ENCODE assay signal across 12 cellular contexts in genomic region chr1:162678439-162678838, GRCh38. TPM values are rescaled to one million over a fixed set of nuclear protein-coding genes. Genes with fewer than 3 reads are reported as not detected.
DNase-seq lines count a peak whose midpoint lies in the region; ATAC-seq and TF ChIP-seq lines count a peak whose summit lies in the region.
"Had no signal": no experiment of that assay in that cellular context is flagged by ENCODE, and none has a peak within 500 bp of the region (broad histone marks: within the 10 kb centered on the region; RNA-seq: fewer than 3 reads in every experiment).

No MANE protein-coding gene starts in this region.

- no peak overlapping the region for H4K8ac ChIP-seq in mesenchymal stem cell (ENCODE audit: low read length)

- intact Hi-C loops in Calu3 (cut with micrococcal nuclease; ENCODE audit: unreplicated experiment): no loop called here
- intact Hi-C loops in activated CD8-positive, alpha-beta T cell treated with anti-CD3 and anti-CD28 coated beads for 36 hours (cut with micrococcal nuclease): no loop called here

- H2AFZ ChIP-seq in mesenchymal stem cell (ENCODE audit: low read depth, low read length): no peak overlapping the region

- 89% methylated on average over 4 of the region's 4 CpGs for WGBS in mesenchymal stem cell

- no peak overlapping the region for H3K4me3 Mint-ChIP-seq in Calu3 (ENCODE audit: low read depth, unreplicated experiment)
- H3K4me3 Mint-ChIP-seq in activated CD8-positive, alpha-beta T cell treated with anti-CD3 and anti-CD28 coated beads for 36 hours: no peak overlapping the region
- H3K4me3 Mint-ChIP-seq: brain had no signal

- BruUV-seq in Calu3 (replicated peaks; lab: Mats Ljungman, UMichigan): no TSS peak

- no peak for TF ChIP-seq CTCF in epithelial cell of proximal tubule (conservative IDR thresholded peaks at IDR 0.05; ENCODE audit: low read depth, low read length)
- TF ChIP-seq CTCF in Calu3 (IDR thresholded peaks at IDR 0.05; ENCODE audit: unreplicated experiment): no peak
- no peak for TF ChIP-seq CTCF in activated CD8-positive, alpha-beta T cell treated with anti-CD3 and anti-CD28 coated beads for 36 hours (IDR thresholded peaks at IDR 0.05)

- H3K4ac ChIP-seq in mesenchymal stem cell (ENCODE audit: low read depth in 1 of 2, low read length in 2 of 2): no peak overlapping the region

- CTCF ChIA-PET in Calu3 (lab: Charles Lee): no interaction called here
- CTCF ChIA-PET in activated CD8-positive, alpha-beta T cell treated with anti-CD3 and anti-CD28 coated beads for 36 hours (lab: Charles Lee): interaction anchor here (0.9 kb wide), 1 partner anchor 11 kb away, joined by 3 read pairs; no protein-coding TSS in a partner anchor

- H2AK5ac ChIP-seq in mesenchymal stem cell (ENCODE audit: low read length, severe bottlenecking): no peak overlapping the region

- H3K23ac ChIP-seq in mesenchymal stem cell (ENCODE audit: low read length in 2 of 2): no peak overlapping the region

- no peak overlapping the region for H3K14ac ChIP-seq in mesenchymal stem cell (ENCODE audit: low read length in 2 of 2)

- H2BK15ac ChIP-seq in mesenchymal stem cell (ENCODE audit: low read depth, poor library complexity, severe bottlenecking): no peak overlapping the region

- no peaks in the 10 kb centered on the region for H3K36me3 Mint-ChIP-seq in Calu3 (ENCODE audit: insufficient read depth, unreplicated experiment)
- no peaks in the 10 kb centered on the region for H3K36me3 Mint-ChIP-seq in activated CD8-positive, alpha-beta T cell treated with anti-CD3 and anti-CD28 coated beads for 36 hours (ENCODE audit: low read depth)

- H3K18ac ChIP-seq in mesenchymal stem cell (ENCODE audit: low read depth in 1 of 2, low read length in 2 of 2): no peak overlapping the region

- no peak overlapping the region for H4K91ac ChIP-seq in mesenchymal stem cell (ENCODE audit: low read length)

- H3K79me1 ChIP-seq in mesenchymal stem cell (replicated peaks; ENCODE audit: low read length, poor library complexity, severe bottlenecking): peaks cover 16% of the 10 kb centered on the region

- no peak overlapping the region for H3K4me2 ChIP-seq in mesenchymal stem cell (ENCODE audit: low read length, poor library complexity, severe bottlenecking)

- no peak overlapping the region for H2BK120ac ChIP-seq in mesenchymal stem cell (ENCODE audit: low read depth, low read length)

- H3K4me3 ChIP-seq in MG63 (no peak overlapping the region), epithelial cell of proximal tubule (ENCODE audit: low read depth, low read length) (no peak overlapping the region), mesenchymal stem cell (ENCODE audit: insufficient read depth in 1 of 2, low read depth in 1 of 2, low read length in 2 of 2) (peak overlapping the region in 1 of 2 experiments; percentile 39)

- DNase-seq in MG63 (peak; percentile 73), epithelial cell of proximal tubule (ENCODE audit: low read depth) (peak; percentile 84), mesenchymal stem cell (peak; percentile 50), GM19240 (ENCODE audit: insufficient read length, low spot score) (no peak), Calu3 (no peak)
- no peak for DNase-seq in activated CD8-positive, alpha-beta T cell treated with anti-CD3 and anti-CD28 coated beads for 36 hours
- DNase-seq: activated CD8-positive, alpha-beta memory T cell treated with anti-CD3 and anti-CD28 coated beads for 24 hours; NCI-H345; SW 1271 had no signal

- peaks cover 16% of the 10 kb centered on the region for H3K4me1 ChIP-seq in mesenchymal stem cell (ENCODE audit: control insufficient read depth, insufficient read depth, low read depth, low read length)

- H3K27ac ChIP-seq in mesenchymal stem cell (ENCODE audit: low read length, poor library complexity, severe bottlenecking): peak overlapping the region; percentile 10
- H3K27ac ChIP-seq: neutrophil had no signal

- H3K27ac Mint-ChIP-seq in Calu3 (ENCODE audit: unreplicated experiment): no peak overlapping the region
- no peak overlapping the region for H3K27ac Mint-ChIP-seq in activated CD8-positive, alpha-beta T cell treated with anti-CD3 and anti-CD28 coated beads for 36 hours
- H3K27ac Mint-ChIP-seq: brain had no signal

- POLR2A ChIA-PET in activated CD8-positive, alpha-beta T cell treated with anti-CD3 and anti-CD28 coated beads for 36 hours (lab: Charles Lee): no interaction called here

- peak overlapping the region; percentile 55 for H3K9ac ChIP-seq in mesenchymal stem cell (ENCODE audit: low read length)

- no peak overlapping the region for H2BK12ac ChIP-seq in mesenchymal stem cell (ENCODE audit: low read length in 2 of 2)

- H2BK5ac ChIP-seq in mesenchymal stem cell (ENCODE audit: low read depth, low read length, poor library complexity, severe bottlenecking): no peak overlapping the region

- H3K4me1 Mint-ChIP-seq in Calu3 (ENCODE audit: low read depth, unreplicated experiment): no peaks in the 10 kb centered on the region
- H3K4me1 Mint-ChIP-seq in activated CD8-positive, alpha-beta T cell treated with anti-CD3 and anti-CD28 coated beads for 36 hours (ENCODE audit: low read depth): no peaks in the 10 kb centered on the region

- peaks cover 17% of the 10 kb centered on the region for H3K9me3 ChIP-seq in MG63
- H3K9me3 ChIP-seq in mesenchymal stem cell (ENCODE audit: control insufficient read depth, low read length): peaks cover 7% of the 10 kb centered on the region
- H3K9me3 ChIP-seq: neutrophil had no signal

- no peaks in the 10 kb centered on the region for H3K27me3 ChIP-seq in MG63
- H3K27me3 ChIP-seq in mesenchymal stem cell (ENCODE audit: control insufficient read depth in 1 of 2, insufficient read depth in 1 of 2, low read length in 2 of 2): no peaks in the 10 kb centered on the region
- H3K27me3 ChIP-seq: neutrophil had no signal

- H3K9me3 Mint-ChIP-seq in Calu3 (ENCODE audit: low read depth, unreplicated experiment): no peaks in the 10 kb centered on the region
- no peaks in the 10 kb centered on the region for H3K9me3 Mint-ChIP-seq in activated CD8-positive, alpha-beta T cell treated with anti-CD3 and anti-CD28 coated beads for 36 hours

- H3K36me3 ChIP-seq in MG63 (peaks cover 50% of the 10 kb centered on the region), mesenchymal stem cell (ENCODE audit: control insufficient read depth in 1 of 2, insufficient read depth in 2 of 2, low read depth in 1 of 2, low read length in 2 of 2) (peaks cover 0 to 28% of the 10 kb centered on the region in 2 experiments)
- H3K36me3 ChIP-seq: neutrophil had no signal

- ATAC-seq in HG02870 (IDR thresholded peaks at IDR 0.05; ENCODE audit: unreplicated experiment): no peak
- no peak for ATAC-seq in activated CD8-positive, alpha-beta T cell treated with anti-CD3 and anti-CD28 coated beads for 36 hours

- no peaks in the 10 kb centered on the region for H3K27me3 Mint-ChIP-seq in Calu3 (ENCODE audit: unreplicated experiment)
- no peaks in the 10 kb centered on the region for H3K27me3 Mint-ChIP-seq in activated CD8-positive, alpha-beta T cell treated with anti-CD3 and anti-CD28 coated beads for 36 hours

RNA-seq across cellular contexts. Expression of gene DDR2, which starts 46.2 kb away (rescaled TPM):
- 38.1 and 51.2 TPM in 2 replicates for total RNA-seq in MG63 (2014; rRNA removed; shearing (Covaris generic); ENCODE audit: low replicate concordance)
- total RNA-seq in epithelial cell of proximal tubule (0.07 and 1.3 TPM in 2 replicates), Calu3 (2022) (0.34 and 0.80 TPM in 2 replicates)
- polyA plus RNA-seq in mesenchymal stem cell (2013, experiment 1 of 2): 25.2 TPM
- 23.9 TPM for polyA plus RNA-seq in mesenchymal stem cell (2013, experiment 2 of 2)
- under 1 TPM; 0.31 to 0.45 TPM for total RNA-seq in activated CD8-positive, alpha-beta T cell treated with anti-CD3 and anti-CD28 coated beads for 36 hours

Comparison
In these comparisons a context has a peak if more than half of its experiments do, and no peak if none do; other contexts are left out.
1. DNase-seq: peak in MG63 (single experiment), epithelial cell of proximal tubule (single experiment) and mesenchymal stem cell (single experiment); none in GM19240 (single experiment), Calu3 (single experiment) and activated CD8-positive, alpha-beta T cell treated with anti-CD3 and anti-CD28 coated beads for 36 hours (single experiment).
2. RNA of gene DDR2, which starts 46.2 kb away (total RNA-seq): 38.1 to 51.2 TPM in MG63; 0.07 to 1.3 TPM in epithelial cell of proximal tubule, 0.34 to 0.80 TPM in Calu3 and 0.31 to 0.45 TPM in activated CD8-positive, alpha-beta T cell treated with anti-CD3 and anti-CD28 coated beads for 36 hours; every median in the first group is over 10 times any median in the second.